ENCODE assay signal across 16 cellular contexts in genomic region chr12:13368971-13369370, GRCh38.
"Had no signal": no experiment of that assay in that cellular context is flagged by ENCODE, and none has a peak within 500 bp of the region (broad histone marks: within the 10 kb centered on the region; RNA-seq: fewer than 3 reads in every experiment).

No MANE protein-coding gene starts in this region.

- H3K27me3 ChIP-seq: body of pancreas, gastroesophageal sphincter, pancreas had no signal

- DNase-seq: activated CD4-positive, alpha-beta T cell treated with anti-CD3 and anti-CD28 coated beads, Interleukin-2, amount 50 U/mL, for 4 hours; activated effector memory CD4-positive, alpha-beta T cell treated with Interleukin-2 at 50 U/mL for 16 hours; activated T-cell treated with anti-CD3 and anti-CD28 coated beads, Interleukin-2, amount 50 U/mL, for 1 hour; amniotic stem cell; body of pancreas; central memory CD4-positive, alpha-beta T cell; effector CD8-positive, alpha-beta T cell; pancreas; stimulated activated CD4-positive, alpha-beta T cell treated with anti-CD3 and anti-CD28 coated beads, Interleukin-4, amount 100 ng/mL, for 4 hours; stimulated activated naive CD8-positive, alpha-beta T cell treated with anti-CD3 and anti-CD28 coated beads, Interleukin-15, amount 100 ng/mL, for 72 hours had no signal

- H3K36me3 ChIP-seq: gastroesophageal sphincter, pancreas, thoracic aorta had no signal

- H3K27ac ChIP-seq: body of pancreas, coronary artery, gastroesophageal sphincter, pancreas, skin epidermis, thoracic aorta had no signal

- H3K4me1 ChIP-seq: gastroesophageal sphincter had no signal

- ATAC-seq: activated CD4-positive, CD25-positive, alpha-beta regulatory T cell treated with anti-CD3 and anti-CD28 coated beads, Interleukin-2, amount 50 U/mL, for 24 hours; activated naive CD4-positive, alpha-beta T cell treated with anti-CD3 and anti-CD28 coated beads, Interleukin-2, amount 50 U/mL, for 72 hours; body of pancreas; gastroesophageal sphincter; stimulated activated naive CD8-positive, alpha-beta T cell treated with anti-CD3 and anti-CD28 coated beads, Interleukin-15, amount 100 ng/mL, for 72 hours had no signal

- H3K4me3 ChIP-seq: body of pancreas, coronary artery, gastroesophageal sphincter, pancreas, skin epidermis, thoracic aorta had no signal

- FAIRE-seq: pancreas had no signal
